ENCODE assay signal across 11 cellular contexts in the genomic region with DNA sequence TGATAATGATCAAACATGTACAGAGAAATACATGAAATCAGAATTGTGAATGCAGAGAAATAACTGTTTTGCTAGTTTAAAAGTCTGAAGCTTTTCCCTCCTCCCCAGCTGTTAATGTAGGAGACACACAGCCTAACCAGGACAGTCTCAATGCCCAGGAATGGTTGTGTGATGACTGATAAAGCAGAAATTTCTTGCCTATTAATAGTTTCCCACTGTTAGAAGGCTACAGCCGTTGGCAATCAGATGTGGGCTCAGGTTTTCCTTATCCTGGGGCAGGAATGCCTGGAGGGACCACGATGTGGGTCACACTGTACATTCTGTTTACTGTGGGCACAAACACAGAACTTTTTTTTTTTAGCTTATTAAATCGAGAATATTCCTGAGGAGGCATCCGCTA. TPM values are rescaled to one million over a fixed set of nuclear protein-coding genes. Genes with fewer than 3 reads are reported as not detected.
DNase-seq lines count a peak whose midpoint lies in the region; ATAC-seq and TF ChIP-seq lines count a peak whose summit lies in the region.
"Had no signal": no experiment of that assay in that cellular context is flagged by ENCODE, and none has a peak within 500 bp of the region (broad histone marks: within the 10 kb centered on the region; RNA-seq: fewer than 3 reads in every experiment).

No MANE protein-coding gene starts in this region.

- H2AFZ ChIP-seq in SK-N-SH (ENCODE audit: low read depth) (no peak overlapping the region), smooth muscle cell (ENCODE audit: low read depth) (no peak overlapping the region)

- TF ChIP-seq RAD21 in SK-N-SH (IDR thresholded peaks at IDR 0.05; ENCODE audit: low read length), result no peak

- TF ChIP-seq CTCF in SK-N-SH (IDR thresholded peaks at IDR 0.05), result no peak
- TF ChIP-seq CTCF in activated CD8-positive, alpha-beta T cell treated with anti-CD3 and anti-CD28 coated beads for 36 hours (IDR thresholded peaks at IDR 0.05), result no peak
- TF ChIP-seq CTCF in foreskin fibroblast (IDR thresholded peaks at IDR 0.05; ENCODE audit: low read depth, low read length), result no peak
- TF ChIP-seq CTCF in smooth muscle cell (IDR thresholded peaks at IDR 0.05; ENCODE audit: borderline replicate concordance, insufficient read depth, poor library complexity, severe bottlenecking), result no peak

- H3K79me2 ChIP-seq in SK-N-SH (ENCODE audit: insufficient read depth), result peaks cover 37% of the 10 kb centered on the region
- peaks cover 13% of the 10 kb centered on the region for H3K79me2 ChIP-seq in smooth muscle cell (ENCODE audit: low read depth)

- H3K9me3 ChIP-seq in SK-N-SH (no peaks in the 10 kb centered on the region), smooth muscle cell (replicated peaks; ENCODE audit: low read depth) (no peaks in the 10 kb centered on the region)

- TF ChIP-seq EP300 in SK-N-SH (IDR thresholded peaks at IDR 0.05; ENCODE audit: borderline replicate concordance in 1 of 2, low read depth in 1 of 2, low read length in 1 of 2), result no peak

- no peaks in the 10 kb centered on the region for H4K20me1 ChIP-seq in SK-N-SH (ENCODE audit: insufficient read depth)
- peaks cover 21% of the 10 kb centered on the region for H4K20me1 ChIP-seq in smooth muscle cell (ENCODE audit: low read depth)

- peak overlapping the region; percentile 65 for H3K4me3 Mint-ChIP-seq in activated CD8-positive, alpha-beta T cell treated with anti-CD3 and anti-CD28 coated beads for 36 hours

- 64% methylated on average over 4 of the region's 4 CpGs for WGBS in SK-N-SH (ENCODE audit: low lambda C conversion rate)
- 60% methylated on average over 4 of the region's 4 CpGs for WGBS in smooth muscle cell (ENCODE audit: low lambda C conversion rate)

- H3K36me3 ChIP-seq in SK-N-SH (replicated peaks in 1 of 2; ENCODE audit: control insufficient read depth in 1 of 2, insufficient read depth in 2 of 2, low read length in 1 of 2) (peaks cover 11 to 15% of the 10 kb centered on the region in 2 experiments), smooth muscle cell (ENCODE audit: low read depth) (no peaks in the 10 kb centered on the region)

- H3K4me1 ChIP-seq in SK-N-SH (ENCODE audit: control insufficient read depth in 1 of 2, insufficient read depth in 2 of 2, low read depth in 1 of 2, low read length in 1 of 2), result peaks cover 8 to 24% of the 10 kb centered on the region in 2 experiments; a peak in 3 of 4 replicates
- H3K4me1 ChIP-seq in smooth muscle cell (ENCODE audit: low read depth), result peaks cover 8% of the 10 kb centered on the region

- H3K4me1 Mint-ChIP-seq in activated CD8-positive, alpha-beta T cell treated with anti-CD3 and anti-CD28 coated beads for 36 hours (ENCODE audit: low read depth), result peaks cover 29% of the 10 kb centered on the region

- no peaks in the 10 kb centered on the region for H3K9me2 ChIP-seq in SK-N-SH

- H3K27me3 Mint-ChIP-seq in activated CD8-positive, alpha-beta T cell treated with anti-CD3 and anti-CD28 coated beads for 36 hours, result no peaks in the 10 kb centered on the region

- H3F3A ChIP-seq in SK-N-SH (replicated peaks; ENCODE audit: insufficient read depth) (peaks cover 14% of the 10 kb centered on the region), smooth muscle cell (ENCODE audit: low read depth) (peaks cover 4% of the 10 kb centered on the region)

- H3K9ac ChIP-seq in SK-N-SH, result no peak overlapping the region
- H3K9ac ChIP-seq in smooth muscle cell (ENCODE audit: low read depth), result no peak overlapping the region

- CTCF ChIA-PET in SK-N-SH (lab: Yijun Ruan, JAX), result interaction anchor here (4.0 to 9.8 kb wide), 2 partner anchors 13 to 155 kb away, joined by 11 to 95 read pairs; no protein-coding TSS in a partner anchor
- CTCF ChIA-PET in activated CD8-positive, alpha-beta T cell treated with anti-CD3 and anti-CD28 coated beads for 36 hours (lab: Charles Lee), result no interaction called here

- H3K27ac Mint-ChIP-seq in activated CD8-positive, alpha-beta T cell treated with anti-CD3 and anti-CD28 coated beads for 36 hours, result peak overlapping the region; percentile 40

- peaks cover 20% of the 10 kb centered on the region for H3K36me3 Mint-ChIP-seq in activated CD8-positive, alpha-beta T cell treated with anti-CD3 and anti-CD28 coated beads for 36 hours (ENCODE audit: low read depth)

- H3K27ac ChIP-seq in SK-N-SH (ENCODE audit: low read depth in 2 of 2, low read length in 1 of 2) (peak overlapping the region in 1 of 2 experiments; percentile 45; a peak in 2 of 4 replicates), smooth muscle cell (ENCODE audit: low read depth) (peak overlapping the region; percentile 14)
- H3K27ac ChIP-seq: 22Rv1 had no signal

- DNase-seq in SK-N-SH (no peak), foreskin fibroblast (peak; percentile 59 to 79), smooth muscle cell (lab: John Stamatoyannopoulos, UW; ENCODE audit: unreplicated experiment) (no peak), D341Med (ENCODE audit: low spot score) (no peak), SHP77 (lab: John Stamatoyannopoulos, UW) (no peak), DMS79 treated with DMSO at 0.1 percent for 48 hours (lab: John Stamatoyannopoulos, UW) (no peak)
- DNase-seq in activated CD8-positive, alpha-beta T cell treated with anti-CD3 and anti-CD28 coated beads for 36 hours, result no peak
- DNase-seq: activated CD4-positive, alpha-beta T cell treated with anti-CD3 and anti-CD28 coated beads for 48 hours; NCI-H1105 had no signal

- intact Hi-C loops in activated CD8-positive, alpha-beta T cell treated with anti-CD3 and anti-CD28 coated beads for 36 hours (cut with micrococcal nuclease), result no loop called here

- H3K27me3 ChIP-seq in SK-N-SH (ENCODE audit: insufficient read depth) (no peaks in the 10 kb centered on the region), smooth muscle cell (ENCODE audit: low read depth) (no peaks in the 10 kb centered on the region)

- H3K4me2 ChIP-seq in SK-N-SH (peak overlapping the region; percentile 70), smooth muscle cell (peak overlapping the region; percentile 92)

- H3K9me3 Mint-ChIP-seq in activated CD8-positive, alpha-beta T cell treated with anti-CD3 and anti-CD28 coated beads for 36 hours, result no peaks in the 10 kb centered on the region

- H3K4me3 ChIP-seq in SK-N-SH (ENCODE audit: low read depth in 2 of 2, low read length in 1 of 2) (peak overlapping the region in 1 of 2 experiments; percentile 17; a peak in 2 of 4 replicates), foreskin fibroblast (ENCODE audit: low read depth in 1 of 2, low read length in 2 of 2) (peak overlapping the region; percentile 53 to 95), smooth muscle cell (no peak overlapping the region)

- no peak for ATAC-seq in SK-N-SH treated with all-trans-retinoic acid at 6 μM for 48 hours
- no peak for ATAC-seq in activated CD8-positive, alpha-beta T cell treated with anti-CD3 and anti-CD28 coated beads for 36 hours

- POLR2A ChIA-PET in SK-N-SH (lab: Yijun Ruan, JAX), result no interaction called here
- POLR2A ChIA-PET in activated CD8-positive, alpha-beta T cell treated with anti-CD3 and anti-CD28 coated beads for 36 hours (lab: Charles Lee), result interaction anchor here (0.6 kb wide), 1 partner anchor 38 kb away, joined by 3 read pairs; no protein-coding TSS in a partner anchor

TF ChIP-seq in SK-N-SH, 30 proteins besides CTCF, POLR2A, EP300 and RAD21 (continues in another document):
- TF ChIP-seq POLR2AphosphoS5 (IDR thresholded peaks at IDR 0.05; ENCODE audit: low read depth, low read length) (no peak), RXRA (IDR thresholded peaks at IDR 0.05; ENCODE audit: borderline replicate concordance, low read depth) (no peak), FOXJ3 (CRISPR knock-in tag; IDR thresholded peaks at IDR 0.05) (no peak), MEF2A (IDR thresholded peaks at IDR 0.05; ENCODE audit: borderline replicate concordance, low read depth) (peak; percentile 26; the same call in 1 of the 2 replicates), TAF1 (IDR thresholded peaks at IDR 0.05; ENCODE audit: borderline replicate concordance, low read depth, low read length) (no peak)

TF ChIP-seq in SK-N-SH treated with all-trans-retinoic acid at 6 μM for 48 hours, 23 proteins besides CTCF, POLR2A, EP300 and RAD21 (continues in another document):
- TF ChIP-seq SNAI2 (CRISPR knock-in tag; IDR thresholded peaks at IDR 0.05), result no peak
- no peak for TF ChIP-seq ZFP3 (CRISPR knock-in tag; IDR thresholded peaks at IDR 0.05)

RNA-seq across cellular contexts. Expression of a gene that starts 1.9 kb away (rescaled TPM):
- polyA plus RNA-seq in SK-N-SH (2012; rRNA removed) (0.87 and 0.91 TPM in 2 replicates), smooth muscle cell (1.9 and 2.6 TPM in 2 replicates)
- 0.91 and 0.92 TPM in 2 replicates for polyA plus RNA-seq in SK-N-SH (2012; cell fraction: cytosol; rRNA removed)
- polyA plus RNA-seq in SK-N-SH (2012; cell fraction: nucleus; rRNA removed), result 0.56 and 0.88 TPM in 2 replicates
- 1 to 10 TPM; 3.9 to 4.2 TPM for total RNA-seq in activated CD8-positive, alpha-beta T cell treated with anti-CD3 and anti-CD28 coated beads for 36 hours
- 4.9 and 5.1 TPM in 2 replicates for total RNA-seq in smooth muscle cell

RNA-seq across cellular contexts. Expression of a gene that starts 2.0 kb away (rescaled TPM):
- polyA plus RNA-seq in SK-N-SH (2012; rRNA removed) (3.0 and 4.1 TPM in 2 replicates), smooth muscle cell (14.2 and 14.8 TPM in 2 replicates)
- 5.3 TPM in 2 replicates for polyA plus RNA-seq in SK-N-SH (2012; cell fraction: cytosol; rRNA removed)
- 2.1 and 4.5 TPM in 2 replicates for polyA plus RNA-seq in SK-N-SH (2012; cell fraction: nucleus; rRNA removed)
- 10 to 100 TPM; 17.6 to 18.7 TPM for total RNA-seq in activated CD8-positive, alpha-beta T cell treated with anti-CD3 and anti-CD28 coated beads for 36 hours
- total RNA-seq in smooth muscle cell, result 6.4 and 7.7 TPM in 2 replicates

RNA-seq across cellular contexts. Expression of a gene that starts 4.8 kb away (rescaled TPM):
- polyA plus RNA-seq in SK-N-SH (2012; rRNA removed), result 0.71 and 0.76 TPM in 2 replicates
- 0.31 and 0.57 TPM in 2 replicates for polyA plus RNA-seq in SK-N-SH (2012; cell fraction: cytosol; rRNA removed)
- 1.0 and 3.3 TPM in 2 replicates for polyA plus RNA-seq in SK-N-SH (2012; cell fraction: nucleus; rRNA removed)
- 1 to 10 TPM; 2.6 to 3.9 TPM for total RNA-seq in activated CD8-positive, alpha-beta T cell treated with anti-CD3 and anti-CD28 coated beads for 36 hours
- total RNA-seq in smooth muscle cell, result 0.49 and 0.54 TPM in 2 replicates
- 0.37 and 0.42 TPM in 2 replicates for polyA plus RNA-seq in smooth muscle cell

RNA-seq across cellular contexts. Expression of a gene that starts 20.0 kb away (rescaled TPM):
- 0.03 and 0.13 TPM in 2 replicates for polyA plus RNA-seq in SK-N-SH (2012; rRNA removed)
- 0.03 TPM in 1 of 2 replicates, not detected in the other for polyA plus RNA-seq in SK-N-SH (2012; cell fraction: cytosol; rRNA removed)
- polyA plus RNA-seq in SK-N-SH (2012; cell fraction: nucleus; rRNA removed), result 0.13 and 0.68 TPM in 2 replicates
- total RNA-seq in activated CD8-positive, alpha-beta T cell treated with anti-CD3 and anti-CD28 coated beads for 36 hours, result 1 to 10 TPM; 1.0 to 1.7 TPM
- total RNA-seq in smooth muscle cell, result 1.2 TPM in 2 replicates
- 0.18 TPM in 1 of 2 replicates, not detected in the other for polyA plus RNA-seq in smooth muscle cell

Comparison
In these comparisons a context has a peak if more than half of its experiments do, and no peak if none do; other contexts are left out.
1. DNase-seq: peak in foreskin fibroblast (2 of 2); none in SK-N-SH (single experiment), activated CD8-positive, alpha-beta T cell treated with anti-CD3 and anti-CD28 coated beads for 36 hours (single experiment), smooth muscle cell (single experiment), D341Med (single experiment), SHP77 (0 of 2) and DMS79 treated with DMSO at 0.1 percent for 48 hours (single experiment).